Comparison of ENCODE assay signal across 20 cellular contexts in genomic region chr4:140122891-140123290, GRCh38.
"Had no signal": no experiment of that assay in that cellular context is flagged by ENCODE, and none has a peak within 500 bp of the region (broad histone marks: within the 10 kb centered on the region; RNA-seq: fewer than 3 reads in every experiment).

No MANE protein-coding gene starts in this region.

- H3K9me3 ChIP-seq: gastrocnemius medialis, heart right ventricle, mucosa of descending colon, SK-N-SH, tibial nerve had no signal

- H3K36me3 Mint-ChIP-seq: natural killer cell treated with Interleukin-12 subunit alpha and Interleukin-12 subunit beta and Interleukin-15 and Interleukin-18, amount 100 ng/mL, for 72 hours had no signal

- H3K4me3 Mint-ChIP-seq: brain; central memory CD8-positive, alpha-beta T cell; natural killer cell treated with Interleukin-12 subunit alpha and Interleukin-12 subunit beta and Interleukin-15 and Interleukin-18, amount 100 ng/mL, for 72 hours; T-helper 17 cell had no signal

- H3K9me3 Mint-ChIP-seq: brain; central memory CD8-positive, alpha-beta T cell; natural killer cell treated with Interleukin-12 subunit alpha and Interleukin-12 subunit beta and Interleukin-15 and Interleukin-18, amount 100 ng/mL, for 72 hours had no signal

- H3K27ac Mint-ChIP-seq: brain; natural killer cell treated with Interleukin-12 subunit alpha and Interleukin-12 subunit beta and Interleukin-15 and Interleukin-18, amount 100 ng/mL, for 72 hours; progenitor cell of endocrine pancreas; T-helper 17 cell had no signal

- H3K4me3 ChIP-seq: gastrocnemius medialis, heart right ventricle, mucosa of descending colon, tibial nerve had no signal

- H3K27me3 Mint-ChIP-seq: brain, progenitor cell of endocrine pancreas had no signal

- DNase-seq: activated CD4-positive, CD25-positive, alpha-beta regulatory T cell treated with anti-CD3 and anti-CD28 coated beads, Interleukin-2, amount 50 U/mL, for 72 hours; activated T-cell treated with anti-CD3 and anti-CD28 coated beads, Interleukin-2, amount 50 U/mL, for 48 hours; amygdala; cortex of kidney; effector CD8-positive, alpha-beta T cell; gastrocnemius medialis; heart right ventricle; mammary epithelial cell; mucosa of descending colon; nucleus accumbens; right cardiac atrium; SK-N-SH; small intestine; T-helper 17 cell had no signal

- H3K27ac ChIP-seq: gastrocnemius medialis, heart right ventricle, tibial nerve had no signal

- ATAC-seq: gastrocnemius medialis; heart right ventricle; left lobe of liver; mucosa of descending colon; natural killer cell treated with Interleukin-12 subunit alpha and Interleukin-12 subunit beta and Interleukin-15 and Interleukin-18, amount 100 ng/mL, for 72 hours; right cardiac atrium; T-helper 17 cell had no signal

- H3K4me1 ChIP-seq: gastrocnemius medialis, tibial nerve had no signal

- H3K36me3 ChIP-seq: gastrocnemius medialis, heart right ventricle, tibial nerve had no signal

- H3K9ac ChIP-seq: SK-N-SH had no signal

- H3K4me1 Mint-ChIP-seq: central memory CD8-positive, alpha-beta T cell; T-helper 17 cell had no signal

- H3K9me2 ChIP-seq: SK-N-SH had no signal

- H3K4me2 ChIP-seq: SK-N-SH had no signal

- H3K27me3 ChIP-seq: gastrocnemius medialis, heart right ventricle, tibial nerve had no signal
